Comparison of ENCODE assay signal across 16 cellular contexts in the genomic region with DNA sequence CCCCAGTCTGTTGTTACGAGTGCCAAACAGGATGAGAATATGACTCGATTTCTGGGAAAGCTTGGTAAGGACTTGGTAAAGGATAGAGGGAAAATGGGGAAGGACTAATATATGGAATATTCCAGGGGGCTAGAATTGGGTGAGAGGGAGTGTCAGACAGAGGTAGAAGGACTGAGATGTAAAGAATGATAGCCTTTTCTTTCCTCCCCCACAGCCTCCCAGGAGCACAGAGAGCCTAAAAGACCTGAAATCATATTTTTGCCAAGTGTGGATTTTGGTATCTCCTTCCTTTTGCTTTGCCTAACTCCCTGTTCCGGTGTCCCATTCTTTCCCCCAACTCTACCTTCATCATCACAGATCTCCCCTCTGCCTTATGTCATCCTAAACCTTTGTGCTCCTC. TPM values are rescaled to one million over a fixed set of nuclear protein-coding genes. Genes with fewer than 3 reads are reported as not detected.
DNase-seq lines count a peak whose midpoint lies in the region; TF ChIP-seq lines count a peak whose summit lies in the region.
"Had no signal": no experiment of that assay in that cellular context is flagged by ENCODE, and none has a peak within 500 bp of the region (broad histone marks: within the 10 kb centered on the region; RNA-seq: fewer than 3 reads in every experiment).

No MANE protein-coding gene starts in this region.

- no peak overlapping the region for H2AFZ ChIP-seq in neural progenitor cell (replicated peaks)
- H2AFZ ChIP-seq: PC-9 had no signal

- intact Hi-C loops in A673 (cut with micrococcal nuclease; ENCODE audit: unreplicated experiment) = no loop called here
- intact Hi-C loops in activated T-helper 1 cell treated with anti-CD3 and anti-CD28 coated beads, Interleukin-12 subunit alpha, Interleukin-12 subunit beta, Interleukin-2, Interleukin-4 antibody, amounts not matched to agents 30 ng/mL and 10 ng/mL and 1 ng/mL, durations not matched to agents 14 hours and 24 hours and 36 hours (cut with micrococcal nuclease) = no loop called here

- H4K20me1 ChIP-seq in neural progenitor cell (ENCODE audit: low read depth) = no peaks in the 10 kb centered on the region

- TF ChIP-seq CTCF in A673 (conservative IDR thresholded peaks at IDR 0.05; ENCODE audit: low read depth, low read length) (no peak), neural progenitor cell (IDR thresholded peaks at IDR 0.05) (no peak)

- no peak overlapping the region for H3K4me3 ChIP-seq in A673 (ENCODE audit: low read depth, low read length, poor library complexity, severe bottlenecking)
- no peak overlapping the region for H3K4me3 ChIP-seq in neural progenitor cell
- H3K4me3 ChIP-seq: PC-9, SJSA1 had no signal

- CTCF ChIA-PET in A673 (lab: Charles Lee) = no interaction called here

- POLR2A ChIA-PET in A673 (lab: Charles Lee; ENCODE audit: low non-redundant PET) = no interaction called here

- peaks cover 11% of the 10 kb centered on the region for H3K79me2 ChIP-seq in neural progenitor cell (ENCODE audit: low read depth)

- H3K36me3 ChIP-seq in A673 (ENCODE audit: insufficient read depth, low read length, poor library complexity, severe bottlenecking) (peaks cover 44% of the 10 kb centered on the region), neural progenitor cell (no peaks in the 10 kb centered on the region)

- no peaks in the 10 kb centered on the region for H3K9me3 Mint-ChIP-seq in activated T-helper 1 cell treated with anti-CD3 and anti-CD28 coated beads, Interleukin-12 subunit alpha, Interleukin-12 subunit beta, Interleukin-2, Interleukin-4 antibody, amounts not matched to agents 30 ng/mL and 10 ng/mL and 1 ng/mL, durations not matched to agents 14 hours and 24 hours and 36 hours
- no peaks in the 10 kb centered on the region for H3K9me3 Mint-ChIP-seq in neural progenitor cell

- H3K27me3 ChIP-seq in A673 (replicated peaks; ENCODE audit: insufficient read depth, low read depth, low read length, poor library complexity) (no peaks in the 10 kb centered on the region), neural progenitor cell (no peaks in the 10 kb centered on the region)
- H3K27me3 ChIP-seq: SJSA1 had no signal

- H3F3A ChIP-seq in neural progenitor cell (ENCODE audit: low read depth) = peaks cover 43% of the 10 kb centered on the region

- no peak overlapping the region for H3K27ac Mint-ChIP-seq in activated T-helper 1 cell treated with anti-CD3 and anti-CD28 coated beads, Interleukin-12 subunit alpha, Interleukin-12 subunit beta, Interleukin-2, Interleukin-4 antibody, amounts not matched to agents 30 ng/mL and 10 ng/mL and 1 ng/mL, durations not matched to agents 14 hours and 24 hours and 36 hours
- peak overlapping the region; percentile 42 for H3K27ac Mint-ChIP-seq in neural progenitor cell

- H3K9ac ChIP-seq in neural progenitor cell = no peak overlapping the region

- peaks cover 47% of the 10 kb centered on the region for H3K4me1 Mint-ChIP-seq in activated T-helper 1 cell treated with anti-CD3 and anti-CD28 coated beads, Interleukin-12 subunit alpha, Interleukin-12 subunit beta, Interleukin-2, Interleukin-4 antibody, amounts not matched to agents 30 ng/mL and 10 ng/mL and 1 ng/mL, durations not matched to agents 14 hours and 24 hours and 36 hours (ENCODE audit: low read depth)
- peaks cover 62% of the 10 kb centered on the region for H3K4me1 Mint-ChIP-seq in neural progenitor cell

- no peaks in the 10 kb centered on the region for H3K9me3 ChIP-seq in A673 (ENCODE audit: low read depth, low read length, poor library complexity, severe bottlenecking)
- H3K9me3 ChIP-seq in neural progenitor cell (ENCODE audit: low read depth) = no peaks in the 10 kb centered on the region
- H3K9me3 ChIP-seq: SJSA1 had no signal

- H3K4me1 ChIP-seq in A673 (ENCODE audit: insufficient read depth, low read length, poor library complexity, severe bottlenecking) (peaks cover 21% of the 10 kb centered on the region), neural progenitor cell (peaks cover 47% of the 10 kb centered on the region)

- H3K27ac ChIP-seq in A673 (ENCODE audit: low read depth, low read length, poor library complexity, severe bottlenecking) (peak overlapping the region; percentile 57), neural progenitor cell (no peak overlapping the region)
- H3K27ac ChIP-seq: PC-9, SJSA1 had no signal

- H3K27me3 Mint-ChIP-seq in activated T-helper 1 cell treated with anti-CD3 and anti-CD28 coated beads, Interleukin-12 subunit alpha, Interleukin-12 subunit beta, Interleukin-2, Interleukin-4 antibody, amounts not matched to agents 30 ng/mL and 10 ng/mL and 1 ng/mL, durations not matched to agents 14 hours and 24 hours and 36 hours (ENCODE audit: insufficient read depth) = no peaks in the 10 kb centered on the region
- peaks cover 11% of the 10 kb centered on the region for H3K27me3 Mint-ChIP-seq in neural progenitor cell (ENCODE audit: insufficient read depth, low read depth)

- peak overlapping the region; percentile 13 for H3K4me3 Mint-ChIP-seq in activated T-helper 1 cell treated with anti-CD3 and anti-CD28 coated beads, Interleukin-12 subunit alpha, Interleukin-12 subunit beta, Interleukin-2, Interleukin-4 antibody, amounts not matched to agents 30 ng/mL and 10 ng/mL and 1 ng/mL, durations not matched to agents 14 hours and 24 hours and 36 hours
- no peak overlapping the region for H3K4me3 Mint-ChIP-seq in neural progenitor cell

- no TSS peak for BruUV-seq in A673 (replicated peaks; lab: Mats Ljungman, UMichigan)

- DNase-seq in A673 (ENCODE audit: low spot score) = no peak
- no peak for DNase-seq in activated T-helper 1 cell treated with anti-CD3 and anti-CD28 coated beads, Interleukin-12 subunit alpha, Interleukin-12 subunit beta, Interleukin-2, Interleukin-4 antibody, amounts not matched to agents 30 ng/mL and 10 ng/mL and 1 ng/mL, durations not matched to agents 14 hours and 24 hours and 36 hours (ENCODE audit: low spot score)
- DNase-seq in neural progenitor cell (ENCODE audit: low spot score) = no peak
- no peak for DNase-seq in D341Med (ENCODE audit: low spot score)
- no peak for DNase-seq in SW 1271 (lab: John Stamatoyannopoulos, UW)
- DNase-seq: COR-L47, DMS153, EL, GOT3, Kasumi-1, NCI-H1105, NCI-H1694, NCI-H2227 treated with DMSO at 0.1 percent for 48 hours, NCI-H524, PC-9 had no signal

- H3K4me2 ChIP-seq in neural progenitor cell = no peak overlapping the region
- H3K4me2 ChIP-seq: PC-9 had no signal

- peaks cover 32% of the 10 kb centered on the region for H3K36me3 Mint-ChIP-seq in activated T-helper 1 cell treated with anti-CD3 and anti-CD28 coated beads, Interleukin-12 subunit alpha, Interleukin-12 subunit beta, Interleukin-2, Interleukin-4 antibody, amounts not matched to agents 30 ng/mL and 10 ng/mL and 1 ng/mL, durations not matched to agents 14 hours and 24 hours and 36 hours (ENCODE audit: low read depth)
- peaks cover 33% of the 10 kb centered on the region for H3K36me3 Mint-ChIP-seq in neural progenitor cell

RNA-seq across cellular contexts. Expression of a gene that starts 3.1 kb away (rescaled TPM):
- total RNA-seq in A673 (2021) (76.4 and 102 TPM in 2 replicates), neural progenitor cell (ENCODE audit: low replicate concordance) (45.5 and 50.9 TPM in 2 replicates)
- 80.5 and 83.4 TPM in 2 replicates for total RNA-seq in activated T-helper 1 cell treated with anti-CD3 and anti-CD28 coated beads, Interleukin-12 subunit alpha, Interleukin-12 subunit beta, Interleukin-2, Interleukin-4 antibody, amounts not matched to agents 30 ng/mL and 10 ng/mL and 1 ng/mL, durations not matched to agents 14 hours and 24 hours and 36 hours

RNA-seq across cellular contexts. Expression of a gene that starts 6.6 kb away (rescaled TPM):
- total RNA-seq in A673 (2021) (371 and 431 TPM in 2 replicates), neural progenitor cell (ENCODE audit: low replicate concordance) (234 and 307 TPM in 2 replicates)
- total RNA-seq in activated T-helper 1 cell treated with anti-CD3 and anti-CD28 coated beads, Interleukin-12 subunit alpha, Interleukin-12 subunit beta, Interleukin-2, Interleukin-4 antibody, amounts not matched to agents 30 ng/mL and 10 ng/mL and 1 ng/mL, durations not matched to agents 14 hours and 24 hours and 36 hours = 398 and 399 TPM in 2 replicates

RNA-seq across cellular contexts. Expression of a gene that starts 13.8 kb away (rescaled TPM):
- total RNA-seq in A673 (2021) (68.2 and 86.7 TPM in 2 replicates), neural progenitor cell (ENCODE audit: low replicate concordance) (94.3 and 202 TPM in 2 replicates)
- 4.9 and 5.7 TPM in 2 replicates for total RNA-seq in activated T-helper 1 cell treated with anti-CD3 and anti-CD28 coated beads, Interleukin-12 subunit alpha, Interleukin-12 subunit beta, Interleukin-2, Interleukin-4 antibody, amounts not matched to agents 30 ng/mL and 10 ng/mL and 1 ng/mL, durations not matched to agents 14 hours and 24 hours and 36 hours

RNA-seq across cellular contexts. Expression of a gene that starts 19.6 kb away (rescaled TPM):
- total RNA-seq in A673 (2021) (9.9 and 19.9 TPM in 2 replicates), neural progenitor cell (ENCODE audit: low replicate concordance) (10.1 and 11.9 TPM in 2 replicates)
- 16.7 and 17.0 TPM in 2 replicates for total RNA-seq in activated T-helper 1 cell treated with anti-CD3 and anti-CD28 coated beads, Interleukin-12 subunit alpha, Interleukin-12 subunit beta, Interleukin-2, Interleukin-4 antibody, amounts not matched to agents 30 ng/mL and 10 ng/mL and 1 ng/mL, durations not matched to agents 14 hours and 24 hours and 36 hours

RNA-seq across cellular contexts. Expression of a gene that starts 19.7 kb away (rescaled TPM):
- total RNA-seq in A673 (2021) (not detected in 2 replicates), neural progenitor cell (ENCODE audit: low replicate concordance) (not detected in 2 replicates)
- not detected in 2 replicates for total RNA-seq in activated T-helper 1 cell treated with anti-CD3 and anti-CD28 coated beads, Interleukin-12 subunit alpha, Interleukin-12 subunit beta, Interleukin-2, Interleukin-4 antibody, amounts not matched to agents 30 ng/mL and 10 ng/mL and 1 ng/mL, durations not matched to agents 14 hours and 24 hours and 36 hours
- total RNA-seq: SJSA1 had no signal

Comparison
In these comparisons a context has a peak if more than half of its experiments do, and no peak if none do; other contexts are left out.
1. RNA of a gene that starts 13.8 kb away (total RNA-seq): 94.3 to 202 TPM in neural progenitor cell and 68.2 to 86.7 TPM in A673; 4.9 to 5.7 TPM in activated T-helper 1 cell treated with anti-CD3 and anti-CD28 coated beads, Interleukin-12 subunit alpha, Interleukin-12 subunit beta, Interleukin-2, Interleukin-4 antibody, amounts not matched to agents 30 ng/mL and 10 ng/mL and 1 ng/mL, durations not matched to agents 14 hours and 24 hours and 36 hours; every median in the first group is over 10 times any median in the second.